24 cellular contexts compared by ENCODE assay signal in genomic region chr7:90487808-90488207, GRCh38. TPM values are rescaled to one million over a fixed set of nuclear protein-coding genes. Genes with fewer than 3 reads are reported as not detected.
"Had no signal": no experiment of that assay in that cellular context is flagged by ENCODE, and none has a peak within 500 bp of the region (broad histone marks: within the 10 kb centered on the region; RNA-seq: fewer than 3 reads in every experiment).

No MANE protein-coding gene starts in this region.

- H3K9me3 ChIP-seq: Peyer's patch, SJCRH30 had no signal

- H3K4me1 ChIP-seq: Peyer's patch, SJCRH30 had no signal

- H3K27ac ChIP-seq: PC-9, Peyer's patch, SJCRH30 had no signal

- H3K4me2 ChIP-seq: PC-9 had no signal

- DNase-seq: IMR-90, KG1, MM.1S, NCI-H1092 treated with DMSO at 0.1 percent for 48 hours, NCI-H1436, NCI-H187, NCI-H2029, NCI-H2081 treated with DMSO at 0.1 percent for 48 hours, NCI-H2171, NCI-H226, NCI-H446, NCI-H510A, NCI-H524 treated with DMSO at 0.1 percent for 48 hours, NCI-H69, NCI-H774, PC-9, Peyer's patch, SHP77 treated with DMSO at 0.1 percent for 48 hours, SJCRH30 had no signal

- H2AFZ ChIP-seq: PC-9 had no signal

- H3K36me3 ChIP-seq: Peyer's patch, SJCRH30 had no signal

- H3K4me3 ChIP-seq: PC-9, Peyer's patch, SJCRH30 had no signal

- H3K27me3 ChIP-seq: Peyer's patch, SJCRH30 had no signal

RNA-seq across cellular contexts. Expression of gene PTTG1IP2, which starts 18.4 kb away (rescaled TPM):
- total RNA-seq: HepG2, HT1080, IMR-90, M059J, PC-9, Peyer's patch, Right ventricle myocardium inferior, RPMI7951, SJCRH30 had no signal
- polyA plus RNA-seq: HepG2, IMR-90 had no signal
